In the genomic region with DNA sequence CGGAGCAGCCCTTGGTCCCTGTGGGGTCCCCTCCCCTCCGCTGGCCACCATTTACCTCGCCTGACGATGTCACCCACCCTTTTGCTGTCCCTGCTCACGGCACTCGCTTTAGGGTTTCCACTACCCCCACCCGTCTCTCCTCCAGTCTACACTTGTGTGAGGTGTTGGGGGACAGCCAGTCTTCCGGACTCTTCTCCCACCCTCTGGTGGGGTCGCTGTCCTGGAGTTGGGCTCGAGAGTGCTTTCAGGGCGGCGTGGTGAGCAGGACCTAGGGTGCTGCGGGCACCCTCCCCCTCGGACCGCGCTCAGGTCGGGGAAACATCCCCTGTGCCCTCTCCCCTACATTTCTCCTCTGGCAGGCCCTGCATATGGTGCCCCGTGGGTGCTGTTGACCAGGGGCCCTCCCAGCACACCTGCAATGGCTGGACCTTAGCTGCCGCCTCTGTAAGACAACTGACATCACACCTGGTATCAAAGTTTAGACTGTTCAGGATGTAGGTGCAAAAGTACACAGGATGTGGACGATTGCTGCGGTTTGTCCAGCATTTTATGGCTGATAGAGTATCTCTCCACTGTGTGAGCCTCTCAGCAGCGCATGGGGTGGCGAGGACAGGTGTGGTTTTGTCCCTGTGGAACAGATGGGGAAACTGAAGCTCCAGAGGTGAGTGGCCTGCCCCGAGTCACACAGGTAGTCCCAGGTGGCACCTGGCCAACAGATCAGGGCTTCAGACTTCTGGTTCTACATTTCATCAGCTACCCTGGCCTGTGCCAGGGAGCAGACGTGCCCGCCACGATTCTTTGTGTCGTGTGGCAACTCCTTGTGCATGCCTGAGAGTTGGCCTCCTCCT, we compare ENCODE assay signal across 8 cellular contexts. TPM values are rescaled to one million over a fixed set of nuclear protein-coding genes. Genes with fewer than 3 reads are reported as not detected.
DNase-seq lines count a peak whose midpoint lies in the region; ATAC-seq, FAIRE-seq and TF ChIP-seq lines count a peak whose summit lies in the region.

No MANE protein-coding gene starts in this region.

- peak; percentile 0 to 2 for ATAC-seq in stimulated activated naive B cell treated with anti-CD40 and anti-IgM and Interleukin-4, amounts not matched to agents 10 μg/mL and 1 μg/mL and 100 μg/mL, for 72 hours (replicated peaks)
- no peak for ATAC-seq in GM18873 (IDR thresholded peaks at IDR 0.05; ENCODE audit: low FRiP score, unreplicated experiment)

- peaks cover 23% of the 10 kb centered on the region for H3K4me1 Mint-ChIP-seq in Caco-2 (ENCODE audit: low read depth, unreplicated experiment)
- H3K4me1 Mint-ChIP-seq in stimulated activated naive B cell treated with anti-CD40 and anti-IgM and Interleukin-4, amounts not matched to agents 10 μg/mL and 1 μg/mL and 100 μg/mL, for 72 hours: peaks cover 61 to 88% of the 10 kb centered on the region in 2 donors

- intact Hi-C loops in Caco-2 (cut with micrococcal nuclease; ENCODE audit: unreplicated experiment): loop anchor here (1.0 to 2.0 kb wide), 2 partner anchors 21 to 115 kb away; no protein-coding TSS in a partner anchor

- no peaks in the 10 kb centered on the region for H3K27me3 Mint-ChIP-seq in Caco-2 (ENCODE audit: insufficient read depth, unreplicated experiment)
- H3K27me3 Mint-ChIP-seq in stimulated activated naive B cell treated with anti-CD40 and anti-IgM and Interleukin-4, amounts not matched to agents 10 μg/mL and 1 μg/mL and 100 μg/mL, for 72 hours: no peaks in the 10 kb centered on the region

- BruUV-seq in Caco-2 (replicated peaks; lab: Mats Ljungman, UMichigan): TSS peak; percentile 27

- no peak overlapping the region for H2AFZ ChIP-seq in KMS-11 (ENCODE audit: low read depth)

- no peak for TF ChIP-seq CTCF in Caco-2 (IDR thresholded peaks at IDR 0.05; ENCODE audit: insufficient read depth in 1 of 2, low read depth in 1 of 2, low read length in 1 of 2, severe bottlenecking in 1 of 2, unreplicated experiment in 1 of 2)
- TF ChIP-seq CTCF in KMS-11 (conservative IDR thresholded peaks at IDR 0.05; ENCODE audit: low read depth, low read length): no peak

- H3K4me2 ChIP-seq in KMS-11: peak overlapping the region; percentile 78

- POLR2A ChIA-PET in Caco-2 (lab: Charles Lee): interaction anchor here (0.6 to 1.6 kb wide), 13 partner anchors 9 to 139 kb away, joined by 3 to 20 read pairs (median 3); partner anchors contain the start of gene ANKRD13D

- H3K4me3 ChIP-seq in Caco-2 (ENCODE audit: low read depth, low read length): peak overlapping the region; percentile 75
- no peak overlapping the region for H3K4me3 ChIP-seq in KMS-11 (IDR thresholded peaks at IDR 0.05; ENCODE audit: insufficient read depth, low read depth, low read length)
- peak overlapping the region; percentile 94 for H3K4me3 ChIP-seq in adipocyte (ENCODE audit: low read length)
- peak overlapping the region; percentile 72 for H3K4me3 ChIP-seq in iPS-18c (ENCODE audit: insufficient read depth, low read depth, low read length)

- no peaks in the 10 kb centered on the region for H3K9me3 Mint-ChIP-seq in Caco-2 (ENCODE audit: unreplicated experiment)
- no peaks in the 10 kb centered on the region for H3K9me3 Mint-ChIP-seq in stimulated activated naive B cell treated with anti-CD40 and anti-IgM and Interleukin-4, amounts not matched to agents 10 μg/mL and 1 μg/mL and 100 μg/mL, for 72 hours

- H3K9ac ChIP-seq in KMS-11: peak overlapping the region; percentile 74; the same call in 1 of the 2 replicates
- peak overlapping the region; percentile 91 for H3K9ac ChIP-seq in adipocyte (ENCODE audit: low read length)

- H3K36me3 ChIP-seq in Caco-2 (ENCODE audit: control insufficient read depth, insufficient read depth, low read length) (peaks cover 3% of the 10 kb centered on the region; the same call in 1 of the 2 replicates), KMS-11 (ENCODE audit: insufficient read depth) (0 out of 2 replicates have a peak, but pooled peaks cover 4% of the 10 kb centered on the region), adipocyte (ENCODE audit: control insufficient read depth, insufficient read depth, low read length, severe bottlenecking) (no peaks in the 10 kb centered on the region)

- peaks cover 44% of the 10 kb centered on the region for H3K36me3 Mint-ChIP-seq in Caco-2 (ENCODE audit: insufficient read depth, unreplicated experiment)
- peaks cover 29 to 47% of the 10 kb centered on the region in 2 donors for H3K36me3 Mint-ChIP-seq in stimulated activated naive B cell treated with anti-CD40 and anti-IgM and Interleukin-4, amounts not matched to agents 10 μg/mL and 1 μg/mL and 100 μg/mL, for 72 hours

- H3K27me3 ChIP-seq in Caco-2 (replicated peaks; ENCODE audit: control insufficient read depth, insufficient read depth, low read length) (no peaks in the 10 kb centered on the region), KMS-11 (ENCODE audit: insufficient read depth, low read depth) (no peaks in the 10 kb centered on the region), adipocyte (replicated peaks; ENCODE audit: control insufficient read depth, insufficient read depth, low read length) (no peaks in the 10 kb centered on the region)

- H3K4me3 Mint-ChIP-seq in Caco-2 (ENCODE audit: unreplicated experiment): peak overlapping the region; percentile 100
- H3K4me3 Mint-ChIP-seq in stimulated activated naive B cell treated with anti-CD40 and anti-IgM and Interleukin-4, amounts not matched to agents 10 μg/mL and 1 μg/mL and 100 μg/mL, for 72 hours: peak overlapping the region; percentile 93 to 99

- no peak for TF ChIP-seq POLR2A in H54 (IDR thresholded peaks at IDR 0.05; ENCODE audit: low read depth, low read length)

- no peaks in the 10 kb centered on the region for H4K20me1 ChIP-seq in KMS-11 (ENCODE audit: insufficient read depth)

- H3K27ac Mint-ChIP-seq in Caco-2 (ENCODE audit: unreplicated experiment): peak overlapping the region; percentile 95
- peak overlapping the region; percentile 99 for H3K27ac Mint-ChIP-seq in stimulated activated naive B cell treated with anti-CD40 and anti-IgM and Interleukin-4, amounts not matched to agents 10 μg/mL and 1 μg/mL and 100 μg/mL, for 72 hours

- H3K79me2 ChIP-seq in KMS-11 (ENCODE audit: insufficient read depth, low read depth): peaks cover 58% of the 10 kb centered on the region

- H3K27ac ChIP-seq in KMS-11: peak overlapping the region; percentile 40

- peaks cover 22% of the 10 kb centered on the region for H3K4me1 ChIP-seq in Caco-2
- peaks cover 28% of the 10 kb centered on the region for H3K4me1 ChIP-seq in KMS-11 (ENCODE audit: low read depth, poor library complexity, severe bottlenecking)
- H3K4me1 ChIP-seq in adipocyte (ENCODE audit: control insufficient read depth, insufficient read depth, low read length): peaks cover 59% of the 10 kb centered on the region

- CTCF ChIA-PET in Caco-2 (lab: Charles Lee): interaction anchor here (0.5 to 2.5 kb wide), 12 partner anchors 21 to 185 kb away, joined by 3 to 43 read pairs (median 4); partner anchors contain the start of genes ANKRD13D and SSH3

- FAIRE-seq in H54 (lab: Jason Lieb, UNC): no peak

- H3K9me3 ChIP-seq in Caco-2 (no peaks in the 10 kb centered on the region), adipocyte (ENCODE audit: control insufficient read depth, low read length) (no peaks in the 10 kb centered on the region), iPS-18c (ENCODE audit: control insufficient read depth, insufficient read depth, low read length) (no peaks in the 10 kb centered on the region)

- DNase-seq in Caco-2 (no peak), adipocyte (ENCODE audit: low read depth) (no peak), H54 (ENCODE audit: insufficient read length, low spot score) (no peak), retina (no peak)
- no peak for DNase-seq in stimulated activated naive B cell treated with anti-CD40 and anti-IgM and Interleukin-4, amounts not matched to agents 10 μg/mL and 1 μg/mL and 100 μg/mL, for 72 hours

RNA-seq across cellular contexts. Expression of gene GRK2, which starts 1.1 kb away (rescaled TPM):
- total RNA-seq in Caco-2 (2022): 113 and 120 TPM in 2 replicates

RNA-seq across cellular contexts. Expression of gene ANKRD13D, which starts 21.7 kb away (rescaled TPM):
- 83.3 and 88.6 TPM in 2 replicates for total RNA-seq in Caco-2 (2022)

RNA-seq across cellular contexts. Expression of gene SSH3, which starts 35.9 kb away (rescaled TPM):
- total RNA-seq in Caco-2 (2022): 81.2 and 89.6 TPM in 2 replicates
